Comparison of ENCODE assay signal across 12 cellular contexts in genomic region chr7:32871624-32872371, GRCh38. TPM values are rescaled to one million over a fixed set of nuclear protein-coding genes. Genes with fewer than 3 reads are reported as not detected.
A peak's percentile ranks its signal among the peaks of the same experiment; 100 is the strongest.
DNase-seq lines count a peak whose midpoint lies in the region; ATAC-seq, FAIRE-seq and TF ChIP-seq lines count a peak whose summit lies in the region.
"Had no signal": no experiment of that assay in that cellular context is flagged by ENCODE, and none has a peak within 500 bp of the region (broad histone marks: within the 10 kb centered on the region; RNA-seq: fewer than 3 reads in every experiment).

No MANE protein-coding gene starts in this region.

- no peaks in the 10 kb centered on the region for H3K9me3 Mint-ChIP-seq in chondrocyte (ENCODE audit: low read depth)

- H3K4me3 ChIP-seq in prostate gland: no peak overlapping the region

- H3K27me3 ChIP-seq in prostate gland (replicated peaks; ENCODE audit: insufficient read depth): no peaks in the 10 kb centered on the region

- intact Hi-C loops in prostate gland (cut with DNase I): no loop called here

- no peak for DNase-seq in chondrocyte (ENCODE audit: low spot score)
- DNase-seq in prostate gland (ENCODE audit: low spot score): no peak
- no peak for DNase-seq in NOMO-1 (lab: John Stamatoyannopoulos, UW; ENCODE audit: unreplicated experiment in 2 of 2)
- no peak for DNase-seq in H54 (ENCODE audit: insufficient read length, low spot score)
- DNase-seq in NCI-H1436 treated with DMSO at 0.1 percent for 48 hours (lab: John Stamatoyannopoulos, UW): no peak
- DNase-seq: activated effector memory CD4-positive, alpha-beta T cell treated with Interleukin-2 at 50 U/mL for 16 hours; SHP77 treated with DMSO at 0.1 percent for 48 hours; WERI-Rb-1 had no signal

- no peak for FAIRE-seq in H54 (lab: Jason Lieb, UNC)
- FAIRE-seq: colon had no signal

- peak overlapping the region; percentile 37 for H3K27ac Mint-ChIP-seq in chondrocyte (ENCODE audit: unreplicated experiment)

- H3K4me3 Mint-ChIP-seq in chondrocyte (ENCODE audit: unreplicated experiment): no peak overlapping the region

- TF ChIP-seq POLR2A in GM18505 (IDR thresholded peaks at IDR 0.05; ENCODE audit: borderline replicate concordance, extremely low read depth, insufficient read depth, insufficient read length): no peak
- TF ChIP-seq POLR2A in prostate gland (IDR thresholded peaks at IDR 0.05): no peak
- no peak for TF ChIP-seq POLR2A in H54 (IDR thresholded peaks at IDR 0.05; ENCODE audit: low read depth, low read length)

- peaks cover 18% of the 10 kb centered on the region for H3K4me1 Mint-ChIP-seq in chondrocyte (ENCODE audit: low read depth)

- H3K36me3 ChIP-seq in prostate gland: no peaks in the 10 kb centered on the region

- H3K4me1 ChIP-seq in prostate gland (replicated peaks): no peaks in the 10 kb centered on the region

- H3K27me3 Mint-ChIP-seq in chondrocyte (ENCODE audit: low read depth): no peaks in the 10 kb centered on the region

- H3K9me3 ChIP-seq in prostate gland: no peaks in the 10 kb centered on the region

- TF ChIP-seq CTCF in chondrocyte (IDR thresholded peaks at IDR 0.05): no peak
- TF ChIP-seq CTCF in prostate gland (IDR thresholded peaks at IDR 0.05): no peak

- peaks cover 21% of the 10 kb centered on the region for H3K36me3 Mint-ChIP-seq in chondrocyte (ENCODE audit: low read depth)

- H3K27ac ChIP-seq in prostate gland: no peak overlapping the region
- H3K27ac ChIP-seq: WERI-Rb-1 had no signal

- ATAC-seq in GM18505 (IDR thresholded peaks at IDR 0.05; ENCODE audit: unreplicated experiment): peak; percentile 67
- peak; percentile 87 for ATAC-seq in GM21360 (IDR thresholded peaks at IDR 0.05; ENCODE audit: unreplicated experiment)
- peak; percentile 84 for ATAC-seq in HG03066 (IDR thresholded peaks at IDR 0.05; ENCODE audit: low read depth, unreplicated experiment)

- 56% methylated on average over 4 of the region's 4 CpGs for WGBS in prostate gland

RNA-seq across cellular contexts. Expression of gene KBTBD2, which starts 19.8 kb away (rescaled TPM):
- 22.0 to 24.8 TPM (median 23.9 TPM) in 3 replicates for total RNA-seq in chondrocyte
- 10 to 100 TPM; 13.3 to 38.7 TPM for total RNA-seq in prostate gland
